19 cellular contexts compared by ENCODE assay signal in genomic region chr1:153696741-153697140, GRCh38. TPM values are rescaled to one million over a fixed set of nuclear protein-coding genes. Genes with fewer than 3 reads are reported as not detected.
DNase-seq lines count a peak whose midpoint lies in the region; ATAC-seq, FAIRE-seq and TF ChIP-seq lines count a peak whose summit lies in the region.
"Had no signal": no experiment of that assay in that cellular context is flagged by ENCODE, and none has a peak within 500 bp of the region (broad histone marks: within the 10 kb centered on the region; RNA-seq: fewer than 3 reads in every experiment).

No MANE protein-coding gene starts in this region.

- H3K4me3 Mint-ChIP-seq in WTC11: no peak overlapping the region
- H3K4me3 Mint-ChIP-seq: activated naive CD4-positive, alpha-beta T cell treated with anti-CD3 and anti-CD28 coated beads for 36 hours; brain had no signal

- no peaks in the 10 kb centered on the region for H3K27me3 ChIP-seq in gastrocnemius medialis
- H3K27me3 ChIP-seq: tibial nerve had no signal

- H3K4me2 ChIP-seq in A549: peak overlapping the region; percentile 47
- H3K4me2 ChIP-seq: smooth muscle cell had no signal

- intact Hi-C loops in gastrocnemius medialis (cut with DNase I; ENCODE audit: low total_unique reads): no loop called here

- WGBS in A549 (ENCODE audit: missing lambda C conversion rate): 82% methylated on average over 8 of the region's 8 CpGs

- CTCF ChIA-PET in A549 (lab: Yijun Ruan, JAX) (interaction anchor here (1.1 to 6.1 kb wide), 3 partner anchors 11 to 44 kb away, joined by 3 to 34 read pairs (median 3); partner anchors contain the start of gene NPR1), WTC11 (lab: Charles Lee) (interaction anchor here (1.1 to 2.4 kb wide), 4 partner anchors 17 to 75 kb away, joined by 3 to 22 read pairs (median 6); partner anchors contain the start of gene NPR1)

- H3K27me3 Mint-ChIP-seq in WTC11 (ENCODE audit: low read depth): no peaks in the 10 kb centered on the region
- H3K27me3 Mint-ChIP-seq: brain had no signal

- peaks cover 25% of the 10 kb centered on the region for H3K4me1 Mint-ChIP-seq in WTC11

- TF ChIP-seq POLR2A in A549 (IDR thresholded peaks at IDR 0.05; ENCODE audit: low read length) (no peak), gastrocnemius medialis (IDR thresholded peaks at IDR 0.05) (no peak)

- POLR2A ChIA-PET in A549 (lab: Yijun Ruan, JAX): interaction anchor here (0.8 kb wide), 1 partner anchor 12 kb away, joined by 3 read pairs; no protein-coding TSS in a partner anchor
- POLR2A ChIA-PET in WTC11 (lab: Charles Lee): interaction anchor here (0.9 to 1.6 kb wide), 4 partner anchors 16 to 63 kb away, joined by 4 to 8 read pairs (median 5); partner anchors contain the start of genes CHTOP and INTS3

- H3K36me3 ChIP-seq in gastrocnemius medialis: no peaks in the 10 kb centered on the region

- H3K27ac Mint-ChIP-seq in WTC11: peak overlapping the region; percentile 68
- H3K27ac Mint-ChIP-seq: activated naive CD4-positive, alpha-beta T cell treated with anti-CD3 and anti-CD28 coated beads for 36 hours had no signal

- DNase-seq in A549 (ENCODE audit: low read depth in 1 of 2, low spot score in 1 of 2): no peak
- DNase-seq in WTC11 (ENCODE audit: low spot score): no peak
- peak; percentile 82 for DNase-seq in kidney glomerular epithelial cell (lab: John Stamatoyannopoulos, UW)
- DNase-seq in gastrocnemius medialis: no peak
- DNase-seq in NCI-H748 (lab: John Stamatoyannopoulos, UW; ENCODE audit: unreplicated experiment): no peak
- DNase-seq in T1000 (lab: John Stamatoyannopoulos, UW): no peak
- no peak for DNase-seq in activated CD8-positive, alpha-beta memory T cell treated with anti-CD3 and anti-CD28 coated beads for 24 hours
- DNase-seq in left lobe of liver (ENCODE audit: low spot score): no peak
- DNase-seq: ACHN; activated CD4-positive, alpha-beta T cell treated with anti-CD3 and anti-CD28 coated beads, Interleukin-2, amount 50 U/mL, for 4 hours; activated naive CD4-positive, alpha-beta T cell treated with anti-CD3 and anti-CD28 coated beads for 36 hours; activated T-cell treated with anti-CD3 and anti-CD28 coated beads, Interleukin-2, amount 50 U/mL, for 1 hour; mucosa of descending colon; nucleus accumbens had no signal

- no peaks in the 10 kb centered on the region for H3K36me3 Mint-ChIP-seq in WTC11
- H3K36me3 Mint-ChIP-seq: brain had no signal

- no peak for TF ChIP-seq RAD21 in A549 (conservative IDR thresholded peaks at IDR 0.05 in 1 of 2, IDR thresholded peaks at IDR 0.05 in 1 of 2)

- H3K4me1 ChIP-seq in A549 (peaks cover 31% of the 10 kb centered on the region), gastrocnemius medialis (peaks cover 0 to 4% of the 10 kb centered on the region in 2 donors)

- in situ Hi-C loops in gastrocnemius medialis (cut with MboI; ENCODE audit: low sequenced_read_pairs in 4 of 4): loop anchor here in 1 of 4 donors (25.0 kb wide), 1 partner anchor 291 kb away; the partner anchor contains the start of genes JTB, RAB13 and RPS27

- no peak for TF ChIP-seq EP300 in A549 (IDR thresholded peaks at IDR 0.05)

- no peak for FAIRE-seq in A549 (lab: Jason Lieb, UNC)
- FAIRE-seq: GM19239 had no signal

- TF ChIP-seq CTCF in A549 (IDR thresholded peaks at IDR 0.05): no peak
- no peak for TF ChIP-seq CTCF in WTC11 (IDR thresholded peaks at IDR 0.05)
- TF ChIP-seq CTCF in gastrocnemius medialis (IDR thresholded peaks at IDR 0.05 in 4 of 5, conservative IDR thresholded peaks at IDR 0.05 in 1 of 5): no peak

- no peak for ATAC-seq in A549
- ATAC-seq in WTC11: no peak
- no peak for ATAC-seq in gastrocnemius medialis
- no peak for ATAC-seq in left lobe of liver

- H3K9me3 Mint-ChIP-seq in WTC11: no peaks in the 10 kb centered on the region
- H3K9me3 Mint-ChIP-seq: activated naive CD4-positive, alpha-beta T cell treated with anti-CD3 and anti-CD28 coated beads for 36 hours; brain had no signal

- H3K4me3 ChIP-seq in A549 (no peak overlapping the region), gastrocnemius medialis (no peak overlapping the region)
- H3K4me3 ChIP-seq: mucosa of descending colon, smooth muscle cell, tibial nerve had no signal

- peak overlapping the region; percentile 56 to 83 for H3K27ac ChIP-seq in A549
- H3K27ac ChIP-seq in gastrocnemius medialis: peak overlapping the region in 3 of 4 donors; percentile 63 to 79 (median 72)
- H3K27ac ChIP-seq: epithelial cell of prostate had no signal

- H3K9me3 ChIP-seq in A549: no peaks in the 10 kb centered on the region
- no peaks in the 10 kb centered on the region for H3K9me3 ChIP-seq in gastrocnemius medialis
- H3K9me3 ChIP-seq: mucosa of descending colon, tibial nerve had no signal

TF ChIP-seq in A549, 52 proteins besides CTCF, POLR2A, EP300 and RAD21 (continues in another document):
- TF ChIP-seq ZFP36 (IDR thresholded peaks at IDR 0.05; ENCODE audit: borderline replicate concordance, partially characterized antibody) (no peak), KDM5A (IDR thresholded peaks at IDR 0.05) (no peak), USF2 (IDR thresholded peaks at IDR 0.05) (no peak), SREBF2 (IDR thresholded peaks at IDR 0.05) (no peak), NFE2L2 (conservative IDR thresholded peaks at IDR 0.05; ENCODE audit: low read length) (no peak), PHF8 (IDR thresholded peaks at IDR 0.05; ENCODE audit: borderline replicate concordance, low read depth) (no peak), HOXB5 (CRISPR knock-in tag; IDR thresholded peaks at IDR 0.05) (no peak)

TF ChIP-seq in WTC11, 78 proteins besides CTCF, POLR2A, EP300 and RAD21 (continues in another document):
- TF ChIP-seq NR1H2 (CRISPR knock-in tag; IDR thresholded peaks at IDR 0.05) (no peak), ELF4 (CRISPR knock-in tag; IDR thresholded peaks at IDR 0.05; ENCODE audit: low read depth) (no peak), ZNF425 (CRISPR knock-in tag; conservative IDR thresholded peaks at IDR 0.05) (no peak), NR3C1 (CRISPR knock-in tag; conservative IDR thresholded peaks at IDR 0.05; ENCODE audit: low read depth) (no peak), SMAD3 (CRISPR knock-in tag; IDR thresholded peaks at IDR 0.05; ENCODE audit: borderline replicate concordance) (no peak)

RNA-seq across cellular contexts. Expression of gene NPR1, which starts 18.3 kb away (rescaled TPM):
- polyA plus RNA-seq in A549 (2011; rRNA removed): 0.34 and 0.39 TPM in 2 replicates
- polyA plus RNA-seq in A549 (2012; cell fraction: cytosol; rRNA removed): 0.41 and 0.61 TPM in 2 replicates
- polyA plus RNA-seq in A549 (2012; cell fraction: nucleus; rRNA removed): 1.5 and 1.6 TPM in 2 replicates
- 0.96 to 1.9 TPM (median 1.7 TPM) in 3 replicates for polyA plus RNA-seq in A549 (2017; fragmentation: RNase III; extraction: RNeasy Plus Mini Kit Qiagen cat#74134 plus additional on column Dnase treatment)
- 0.44 and 0.74 TPM in 2 replicates for polyA minus RNA-seq in A549 (2011; rRNA and poly(A)+ RNA removed)
- 13.2 to 16.5 TPM (median 15.9 TPM) in 3 replicates for total RNA-seq in WTC11 (2021)
- 1 to 10 TPM; 3.0 to 7.1 (median 4.5) TPM for total RNA-seq in gastrocnemius medialis
- 7.1 TPM for total RNA-seq in left lobe of liver

RNA-seq across cellular contexts. Expression of gene ILF2, which starts 25.9 kb away (rescaled TPM):
- polyA plus RNA-seq in A549 (2011; rRNA removed): 285 and 339 TPM in 2 replicates
- polyA plus RNA-seq in A549 (2012; cell fraction: cytosol; rRNA removed): 249 and 261 TPM in 2 replicates
- 135 and 172 TPM in 2 replicates for polyA plus RNA-seq in A549 (2012; cell fraction: nucleus; rRNA removed)
- 245 to 257 TPM (median 249 TPM) in 3 replicates for polyA plus RNA-seq in A549 (2017; fragmentation: RNase III; extraction: RNeasy Plus Mini Kit Qiagen cat#74134 plus additional on column Dnase treatment)
- polyA minus RNA-seq in A549 (2011; rRNA and poly(A)+ RNA removed): 222 and 228 TPM in 2 replicates
- total RNA-seq in WTC11 (2021): 311 to 337 TPM (median 313 TPM) in 3 replicates
- 100 to 1,000 TPM; 110 to 138 (median 117) TPM for total RNA-seq in gastrocnemius medialis
- total RNA-seq in left lobe of liver: 33.2 TPM

RNA-seq across cellular contexts. Expression of gene INTS3, which starts 31.1 kb away (rescaled TPM):
- polyA plus RNA-seq in A549 (2011; rRNA removed) (34.1 and 44.0 TPM in 2 replicates), A549 (2017; fragmentation: RNase III; extraction: RNeasy Plus Mini Kit Qiagen cat#74134 plus additional on column Dnase treatment) (21.5 to 25.1 TPM (median 23.5 TPM) in 3 replicates)
- 19.6 and 22.4 TPM in 2 replicates for polyA plus RNA-seq in A549 (2012; cell fraction: cytosol; rRNA removed)
- polyA plus RNA-seq in A549 (2012; cell fraction: nucleus; rRNA removed): 64.2 and 82.8 TPM in 2 replicates
- polyA minus RNA-seq in A549 (2011; rRNA and poly(A)+ RNA removed): 41.3 and 50.5 TPM in 2 replicates
- total RNA-seq in WTC11 (2021) (66.8 to 71.3 TPM (median 70.5 TPM) in 3 replicates), gastrocnemius medialis (10 to 100 TPM; 16.1 to 28.0 (median 19.9) TPM), left lobe of liver (21.9 TPM)

RNA-seq across cellular contexts. Expression of gene SNAPIN, which starts 38.2 kb away (rescaled TPM):
- polyA plus RNA-seq in A549 (2011; rRNA removed) (70.1 and 71.4 TPM in 2 replicates), A549 (2017; fragmentation: RNase III; extraction: RNeasy Plus Mini Kit Qiagen cat#74134 plus additional on column Dnase treatment) (46.6 to 52.6 TPM (median 50.5 TPM) in 3 replicates)
- polyA plus RNA-seq in A549 (2012; cell fraction: cytosol; rRNA removed): 48.9 and 54.9 TPM in 2 replicates
- 20.5 and 29.9 TPM in 2 replicates for polyA plus RNA-seq in A549 (2012; cell fraction: nucleus; rRNA removed)
- polyA minus RNA-seq in A549 (2011; rRNA and poly(A)+ RNA removed): 26.3 and 27.6 TPM in 2 replicates
- total RNA-seq in WTC11 (2021) (23.4 to 29.9 TPM (median 26.7 TPM) in 3 replicates), gastrocnemius medialis (100 to 1,000 TPM in 1 of 4 donors, 10 to 100 TPM in 3; 64.0 to 127 (median 90.0) TPM), left lobe of liver (15.1 TPM)
